Comparison of ENCODE assay signal across 29 cellular contexts in the genomic region with DNA sequence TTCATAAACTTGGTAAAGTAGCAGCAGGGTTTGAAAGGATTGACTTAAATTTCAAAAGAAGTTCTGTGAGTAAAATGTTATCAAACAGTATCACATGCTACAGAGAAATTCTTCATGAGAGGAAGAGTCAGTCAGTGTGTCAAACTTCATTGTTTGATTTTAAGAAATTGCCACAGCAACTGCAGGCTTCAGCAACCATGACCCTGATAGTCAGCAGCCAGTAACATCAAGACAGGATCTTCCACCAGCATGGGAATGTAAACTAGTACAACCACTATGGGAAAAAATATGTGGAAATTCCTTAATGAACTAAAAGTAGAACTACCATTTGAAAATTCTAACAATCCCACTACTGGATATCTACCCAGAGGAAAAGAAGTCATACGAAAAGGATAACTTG. TPM values are rescaled to one million over a fixed set of nuclear protein-coding genes. Genes with fewer than 3 reads are reported as not detected.
"Had no signal": no experiment of that assay in that cellular context is flagged by ENCODE, and none has a peak within 500 bp of the region (broad histone marks: within the 10 kb centered on the region; RNA-seq: fewer than 3 reads in every experiment).

No MANE protein-coding gene starts in this region.

- H3K4me2 ChIP-seq: neural progenitor cell had no signal

- H3K9me3 ChIP-seq: ovary, prostate gland, right lobe of liver, sigmoid colon, testis, transverse colon, upper lobe of right lung, uterus had no signal

- H3K36me3 ChIP-seq: neural progenitor cell, ovary, prostate gland, right lobe of liver, sigmoid colon, suprapubic skin, tibial artery, transverse colon, upper lobe of right lung, uterus had no signal

- H3K27me3 ChIP-seq: neural progenitor cell, ovary, right lobe of liver, sigmoid colon, suprapubic skin, testis, tibial artery, uterus had no signal

- H2AFZ ChIP-seq: neural progenitor cell had no signal

- H3K27ac ChIP-seq: neural progenitor cell, ovary, prostate gland, right lobe of liver, sigmoid colon, suprapubic skin, testis, tibial artery, transverse colon, upper lobe of right lung, uterus had no signal

- H3K9ac ChIP-seq: neural progenitor cell had no signal

- FAIRE-seq: small intestine had no signal

- ATAC-seq: naive thymus-derived CD4-positive, alpha-beta T cell; natural killer cell; right cardiac atrium; right lobe of liver; stimulated activated memory B cell treated with anti-CD40 and anti-IgM and Interleukin-4, amounts not matched to agents 10 μg/mL and 1 μg/mL and 100 μg/mL, for 72 hours; stimulated activated naive CD8-positive, alpha-beta T cell treated with anti-CD3 and anti-CD28 coated beads, Interleukin-15, amount 100 ng/mL, for 72 hours; stimulated activated naive CD8-positive, alpha-beta T cell treated with anti-CD3 and anti-CD28 coated beads, Interleukin-15, Interleukin-2, amounts not matched to agents 100 U/mL and 50 U/mL, for 24 hours; upper lobe of right lung had no signal

- H3K4me1 ChIP-seq: neural progenitor cell, prostate gland, right lobe of liver, sigmoid colon, suprapubic skin, testis, tibial artery, transverse colon, upper lobe of right lung, uterus had no signal

- H3K4me3 ChIP-seq: neural progenitor cell, ovary, prostate gland, right lobe of liver, sigmoid colon, suprapubic skin, testis, tibial artery, transverse colon, upper lobe of right lung, uterus had no signal

- DNase-seq: naive thymus-derived CD4-positive, alpha-beta T cell; natural killer cell; occipital lobe; ovary; right cardiac atrium; right lobe of liver; sigmoid colon; small intestine; stimulated activated CD4-positive, alpha-beta T cell treated with anti-CD3 and anti-CD28 coated beads, Interleukin-15, amount 100 ng/mL, for 24 hours; stimulated activated CD4-positive, alpha-beta T cell treated with anti-CD3 and anti-CD28 coated beads, Interleukin-2, amount 100 ng/mL, for 24 hours; stimulated activated CD4-positive, alpha-beta T cell treated with anti-CD3 and anti-CD28 coated beads, Interleukin-2, amount 100 ng/mL, for 48 hours; stimulated activated CD4-positive, alpha-beta T cell treated with anti-CD3 and anti-CD28 coated beads, Interleukin-4, amount 100 ng/mL, for 4 hours; stimulated activated CD8-positive, alpha-beta memory T cell treated with anti-CD3 and anti-CD28 coated beads, Interleukin-4, amount 100 ng/mL, for 48 hours; stimulated activated naive CD4-positive, alpha-beta T cell; stimulated activated naive CD8-positive, alpha-beta T cell treated with anti-CD3 and anti-CD28 coated beads, Interleukin-15, amount 100 ng/mL, for 72 hours; stimulated activated naive CD8-positive, alpha-beta T cell treated with anti-CD3 and anti-CD28 coated beads, Interleukin-15, Interleukin-2, amounts not matched to agents 100 U/mL and 50 U/mL, for 24 hours; substantia nigra; testis; tibial artery; transverse colon; upper lobe of right lung; uterus had no signal

RNA-seq across cellular contexts. Expression of a gene that starts 11.5 kb away (rescaled TPM):
- total RNA-seq: naive thymus-derived CD4-positive, alpha-beta T cell; osteoblast; pulmonary artery endothelial cell; suprapubic skin; transverse colon; upper lobe of right lung had no signal
- polyA plus RNA-seq: naive thymus-derived CD4-positive, alpha-beta T cell; neural cell had no signal

RNA-seq across cellular contexts. Expression of a gene that starts 25.2 kb away (rescaled TPM):
- total RNA-seq: pulmonary artery endothelial cell had no signal
- polyA plus RNA-seq: naive thymus-derived CD4-positive, alpha-beta T cell had no signal
